Comparison of ENCODE assay signal across 10 cellular contexts in the genomic region with DNA sequence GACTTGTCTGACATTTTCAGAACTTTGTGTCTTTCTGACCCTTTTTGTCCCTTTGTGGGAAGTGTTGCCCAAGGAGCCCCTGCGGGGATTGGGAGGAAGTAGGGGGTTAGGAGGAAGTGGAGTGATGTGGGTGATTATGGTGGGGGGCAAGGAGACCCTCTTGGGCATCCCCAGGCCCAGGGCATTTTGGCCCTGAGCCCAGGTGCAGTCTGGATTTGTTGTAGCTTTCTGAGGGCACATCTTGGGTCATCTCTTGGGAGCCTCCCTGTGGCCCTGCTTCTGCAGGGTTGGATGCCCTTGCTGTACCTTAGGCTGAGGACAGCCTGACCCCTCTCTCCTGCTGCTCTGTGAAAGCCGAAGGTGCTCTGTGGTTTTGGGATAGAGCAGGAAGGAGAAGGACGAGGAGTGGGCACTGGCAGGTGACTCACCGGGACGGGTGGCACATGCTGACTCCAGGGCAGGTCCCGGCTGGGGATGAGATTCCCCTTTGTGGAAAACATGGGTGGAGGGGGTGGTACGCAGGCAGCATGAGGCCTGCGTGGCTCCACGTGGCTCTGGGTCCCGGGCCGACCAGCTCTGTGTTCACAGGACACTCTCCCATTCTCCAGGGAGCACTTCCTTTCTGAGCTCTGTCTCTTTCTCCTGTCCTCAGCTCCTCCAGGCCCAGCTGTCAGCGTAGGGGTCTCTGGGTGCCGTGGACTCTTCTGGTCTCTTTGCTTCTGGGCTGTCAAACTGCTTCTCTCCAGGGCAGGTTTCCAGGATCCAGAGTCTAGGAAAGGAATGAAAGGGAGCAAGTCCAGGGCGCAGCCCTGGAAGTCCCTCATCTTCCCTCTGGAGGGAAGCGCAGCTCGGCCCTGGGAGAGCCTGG. TPM values are rescaled to one million over a fixed set of nuclear protein-coding genes. Genes with fewer than 3 reads are reported as not detected.
DNase-seq lines count a peak whose midpoint lies in the region; ATAC-seq and TF ChIP-seq lines count a peak whose summit lies in the region.
"Had no signal": no experiment of that assay in that cellular context is flagged by ENCODE, and none has a peak within 500 bp of the region (broad histone marks: within the 10 kb centered on the region; RNA-seq: fewer than 3 reads in every experiment).

No MANE protein-coding gene starts in this region.

- H3K27ac ChIP-seq in mammary epithelial cell (ENCODE audit: insufficient read depth, low read depth, low read length): peak overlapping the region; percentile 54
- peak overlapping the region; percentile 9 for H3K27ac ChIP-seq in muscle layer of duodenum (ENCODE audit: low read length)
- peak overlapping the region; percentile 48 for H3K27ac ChIP-seq in vagina
- H3K27ac ChIP-seq in right lobe of liver: no peak overlapping the region

- CTCF ChIA-PET in mammary epithelial cell (lab: Charles Lee; ENCODE audit: low non-redundant PET): interaction anchor here (1.0 kb wide), 1 partner anchor 60 kb away, joined by 3 read pairs; no protein-coding TSS in a partner anchor

- ATAC-seq in Right ventricle myocardium inferior: no peak
- no peak for ATAC-seq in left ventricle myocardium superior
- ATAC-seq in right lobe of liver: no peak

- no TSS peak for BruUV-seq in mammary epithelial cell (replicated peaks; lab: Mats Ljungman, UMichigan)

- WGBS in mammary epithelial cell (ENCODE audit: low coverage, missing lambda C conversion rate): 40% methylated on average over 14 of the region's 16 CpGs
- WGBS in right lobe of liver (ENCODE audit: insufficient coverage, low coverage, low lambda C conversion rate, missing lambda C conversion rate): 85% methylated on average over 7 of the region's 16 CpGs

- peak overlapping the region; percentile 20 for H2AFZ ChIP-seq in mammary epithelial cell (ENCODE audit: low read depth, low read length)

- TF ChIP-seq CTCF in mammary epithelial cell (conservative IDR thresholded peaks at IDR 0.05 in 1 of 2, IDR thresholded peaks at IDR 0.05 in 1 of 2; ENCODE audit: extremely low read depth in 1 of 2, insufficient read depth in 1 of 2, low read depth in 1 of 2, low read length in 2 of 2): no peak
- no peak for TF ChIP-seq CTCF in vagina (IDR thresholded peaks at IDR 0.05)
- no peak for TF ChIP-seq CTCF in right lobe of liver (IDR thresholded peaks at IDR 0.05)
- no peak for TF ChIP-seq CTCF in foreskin fibroblast (IDR thresholded peaks at IDR 0.05; ENCODE audit: low read depth, low read length)

- dilution Hi-C loops in mammary epithelial cell (cut with HindIII; ENCODE audit: low sequenced_read_pairs): loop anchor here (5.0 kb wide), 3 partner anchors 64 to 124 kb away; partner anchors contain the start of gene NPTN

- no peak overlapping the region for H3K4me3 ChIP-seq in mammary epithelial cell (replicated peaks in 1 of 3; ENCODE audit: insufficient read depth in 1 of 3, low read depth in 2 of 3, low read length in 3 of 3)
- no peak overlapping the region for H3K4me3 ChIP-seq in muscle layer of duodenum (ENCODE audit: low read depth in 1 of 2, low read length in 2 of 2)
- no peak overlapping the region for H3K4me3 ChIP-seq in vagina
- H3K4me3 ChIP-seq in right lobe of liver: no peak overlapping the region
- H3K4me3 ChIP-seq in foreskin fibroblast (ENCODE audit: low read depth in 1 of 2, low read length in 2 of 2): no peak overlapping the region

- H3K79me2 ChIP-seq in mammary epithelial cell (ENCODE audit: insufficient read depth, low read length): peaks cover 93% of the 10 kb centered on the region

- DNase-seq in Right ventricle myocardium inferior (ENCODE audit: missing footprints) (peak; percentile 42), left ventricle myocardium superior (no peak), mammary epithelial cell (peak; percentile 16), vagina (ENCODE audit: extremely low spot score in 2 of 2) (no peak), right lobe of liver (no peak), foreskin fibroblast (no peak), SKM-1 treated with dmso at 0.1 percent for 144 hours (lab: John Stamatoyannopoulos, UW; ENCODE audit: unreplicated experiment) (no peak)
- DNase-seq: erythroblast, NCI-H524 treated with DMSO at 0.1 percent for 48 hours had no signal

- TF ChIP-seq POLR2A in vagina (IDR thresholded peaks at IDR 0.05) (no peak), right lobe of liver (IDR thresholded peaks at IDR 0.05) (no peak)

- H3K4me2 ChIP-seq in mammary epithelial cell (ENCODE audit: insufficient read depth, low read depth, low read length): peak overlapping the region; percentile 65

- in situ Hi-C loops in mammary epithelial cell (cut with MboI; ENCODE audit: low sequenced_read_pairs in 2 of 2): loop anchor here in 1 of 2 donors (5.0 to 25.0 kb wide), 3 partner anchors 59 to 384 kb away; no protein-coding TSS in a partner anchor

- intact Hi-C loops in Right ventricle myocardium inferior (cut with DNase I): loop anchor here (5.0 kb wide), 2 partner anchors 59 to 129 kb away; no protein-coding TSS in a partner anchor
- intact Hi-C loops in left ventricle myocardium superior (cut with micrococcal nuclease): no loop called here
- intact Hi-C loops in mammary epithelial cell (cut with micrococcal nuclease): loop anchor here (5.0 kb wide), 1 partner anchor 119 kb away; no protein-coding TSS in a partner anchor
- intact Hi-C loops in vagina (cut with DNase I): loop anchor here (2.0 kb wide), 1 partner anchor 63 kb away; the partner anchor contains the start of gene NPTN
- intact Hi-C loops in right lobe of liver (cut with DNase I): no loop called here

- H3K9ac ChIP-seq in mammary epithelial cell (ENCODE audit: insufficient read depth, low read length): peak overlapping the region; percentile 38

- H3K27me3 ChIP-seq in mammary epithelial cell (ENCODE audit: insufficient read depth, low read length): no peaks in the 10 kb centered on the region
- no peaks in the 10 kb centered on the region for H3K27me3 ChIP-seq in muscle layer of duodenum (ENCODE audit: low read depth, low read length)
- H3K27me3 ChIP-seq in vagina: no peaks in the 10 kb centered on the region
- H3K27me3 ChIP-seq in right lobe of liver: no peaks in the 10 kb centered on the region

- H3K4me1 ChIP-seq in mammary epithelial cell (ENCODE audit: insufficient read depth, low read length) (peaks cover 40% of the 10 kb centered on the region), muscle layer of duodenum (ENCODE audit: control insufficient read depth in 1 of 2, insufficient read depth in 2 of 2, low read length in 2 of 2) (peaks cover 28 to 43% of the 10 kb centered on the region in 2 donors), vagina (peaks cover 62% of the 10 kb centered on the region), right lobe of liver (peaks cover 0 to 12% (median 5%) of the 10 kb centered on the region in 4 donors)

- peaks cover 2% of the 10 kb centered on the region for H4K20me1 ChIP-seq in mammary epithelial cell (ENCODE audit: insufficient read depth, low read length)

- H3K9me3 ChIP-seq in mammary epithelial cell (replicated peaks; ENCODE audit: insufficient read depth, low read length) (no peaks in the 10 kb centered on the region), muscle layer of duodenum (ENCODE audit: control insufficient read depth in 1 of 2, low read length in 2 of 2) (no peaks in the 10 kb centered on the region), vagina (no peaks in the 10 kb centered on the region), right lobe of liver (no peaks in the 10 kb centered on the region)

- H3K36me3 ChIP-seq in mammary epithelial cell (ENCODE audit: insufficient read depth, low read length): peaks cover 3% of the 10 kb centered on the region
- H3K36me3 ChIP-seq in muscle layer of duodenum (ENCODE audit: control insufficient read depth in 1 of 2, insufficient read depth in 2 of 2, low read length in 2 of 2): peaks cover 0 to 4% of the 10 kb centered on the region in 2 donors
- H3K36me3 ChIP-seq in vagina: peaks cover 0 to 3% of the 10 kb centered on the region in 2 donors
- no peaks in the 10 kb centered on the region for H3K36me3 ChIP-seq in right lobe of liver

RNA-seq across cellular contexts. Expression of gene CD276, which starts 11.8 kb away (rescaled TPM):
- total RNA-seq in Right ventricle myocardium inferior (35.6 TPM), left ventricle myocardium superior (39.0 TPM), mammary epithelial cell (100 to 1,000 TPM in 1 of 2 donors, 10 to 100 TPM in 1; 50.5 to 110 TPM), vagina (78.1 TPM), right lobe of liver (10 to 100 TPM; 18.8 to 56.5 (median 23.8) TPM)
- polyA plus RNA-seq in mammary epithelial cell: 128 TPM
- 224 TPM for polyA minus RNA-seq in mammary epithelial cell

RNA-seq across cellular contexts. Expression of gene INSYN1, which starts 57.1 kb away (rescaled TPM):
- 165 TPM for total RNA-seq in Right ventricle myocardium inferior
- 168 TPM for total RNA-seq in left ventricle myocardium superior
- total RNA-seq in mammary epithelial cell: 1 to 10 TPM in 1 of 2 donors, under 1 TPM in 1; 0.33 to 1.3 TPM
- polyA plus RNA-seq in mammary epithelial cell: 0.03 TPM
- not detected for polyA minus RNA-seq in mammary epithelial cell
- total RNA-seq in vagina: 5.6 TPM
- total RNA-seq in right lobe of liver: under 1 TPM; 0.25 to 0.68 (median 0.32) TPM

Comparison
In these comparisons a context has a peak if more than half of its experiments do, and no peak if none do; other contexts are left out.
1. DNase-seq: peak in Right ventricle myocardium inferior (single experiment) and mammary epithelial cell (single experiment); none in left ventricle myocardium superior (single experiment), vagina (0 of 2), right lobe of liver (0 of 3), foreskin fibroblast (0 of 2) and SKM-1 treated with dmso at 0.1 percent for 144 hours (single experiment).
2. intact Hi-C loops: an anchor here in Right ventricle myocardium inferior (5.0 kb wide), mammary epithelial cell (5.0 kb wide) and vagina (2.0 kb wide); none called in left ventricle myocardium superior and right lobe of liver.
3. H3K27ac ChIP-seq: peak in mammary epithelial cell (single experiment), muscle layer of duodenum (single experiment) and vagina (single experiment); none in right lobe of liver (0 of 3).
4. RNA of gene INSYN1, which starts 57.1 kb away (total RNA-seq): 168 TPM in left ventricle myocardium superior (single experiment) and 165 TPM in Right ventricle myocardium inferior (single experiment); 5.6 TPM in vagina (single experiment), 0.33 to 1.3 TPM in mammary epithelial cell and 0.25 to 0.68 TPM in right lobe of liver; every median in the first group is over 10 times any median in the second.